ENCODE assay signal across 1 cellular context in the genomic region with DNA sequence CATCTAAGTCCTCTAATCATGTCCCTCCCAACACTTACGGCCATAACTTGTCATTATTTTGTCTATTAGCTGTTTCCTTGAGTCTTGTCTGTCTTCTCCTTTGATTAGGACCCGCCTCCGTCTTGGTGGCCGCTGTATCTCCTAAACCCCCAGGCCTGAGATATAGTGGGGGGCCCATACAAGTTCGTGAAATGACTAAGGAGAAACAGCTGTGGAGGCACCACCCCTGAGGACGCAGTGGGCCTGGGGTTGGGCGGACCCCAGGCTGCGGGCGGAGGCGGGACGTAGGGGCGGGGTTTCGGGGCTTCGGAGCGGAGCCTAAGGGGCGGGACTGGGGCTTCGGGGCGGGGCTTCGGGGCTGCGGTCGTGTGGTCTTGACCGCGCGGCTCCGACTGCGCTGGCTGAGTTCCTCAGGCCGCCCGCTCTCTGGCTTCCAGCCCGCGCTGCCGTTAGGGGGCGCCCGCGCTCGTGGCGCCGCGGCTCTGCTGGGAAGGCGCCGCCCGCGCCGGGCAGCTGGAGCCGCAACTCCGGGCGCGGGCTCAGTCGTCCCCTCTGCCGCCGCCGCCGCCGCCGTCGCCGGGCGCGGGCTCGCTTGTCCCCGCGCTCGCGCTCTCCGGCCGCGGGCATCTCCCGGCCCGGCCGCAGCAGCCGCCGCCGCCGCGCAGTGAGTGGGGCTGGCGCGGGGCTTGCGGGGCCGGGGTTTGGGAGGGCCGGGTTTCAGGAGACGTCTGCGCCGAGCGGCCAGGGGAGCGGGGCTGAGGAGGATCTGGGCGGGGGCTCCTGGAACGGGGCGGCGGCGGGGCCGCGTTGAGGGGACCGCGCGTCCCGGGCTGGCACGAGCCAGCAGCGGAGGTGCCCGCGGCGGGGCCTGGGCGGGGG.
TF ChIP-seq lines count a peak whose summit lies in the region.

TSS of gene KCTD6 (plus strand) at position 591 of the 879 bp plus-strand sequence. CDS start 6,660 bp downstream, outside the sequence.

TF ChIP-seq in K562, 482 proteins besides CTCF, POLR2A, EP300 and RAD21 (continued from another document):
- TF ChIP-seq TSHZ1 (CRISPR knock-in tag; IDR thresholded peaks at IDR 0.05) (no peak), ZNF347 (CRISPR knock-in tag; IDR thresholded peaks at IDR 0.05; ENCODE audit: low read depth) (no peak), MEF2A (IDR thresholded peaks at IDR 0.05; ENCODE audit: control insufficient read depth, low read depth, low read length) (no peak), SIN3A (IDR thresholded peaks at IDR 0.05; ENCODE audit: borderline replicate concordance in 2 of 2, control insufficient read depth in 1 of 2, low read depth in 2 of 2, low read length in 2 of 2) (peak in 1 of 2 experiments; percentile 64; a peak in 1 of 4 replicates), ZKSCAN1 (IDR thresholded peaks at IDR 0.05; ENCODE audit: low read depth, low read length) (no peak), CTCFL (IDR thresholded peaks at IDR 0.05; ENCODE audit: borderline replicate concordance, insufficient read depth, low read depth, low read length, poor library complexity, severe bottlenecking) (peak; percentile 82), CTBP1 (IDR thresholded peaks at IDR 0.05; ENCODE audit: borderline replicate concordance) (peak; percentile 64; the same call in 1 of the 2 replicates), CBX8 (IDR thresholded peaks at IDR 0.05; ENCODE audit: borderline replicate concordance, extremely low read depth, low read depth, low read length, poor library complexity, severe bottlenecking) (no peak), YY1 (IDR thresholded peaks at IDR 0.05; ENCODE audit: borderline replicate concordance in 1 of 3, control insufficient read depth in 1 of 3, extremely low read depth in 1 of 3, insufficient read depth in 3 of 3, insufficient read length in 1 of 3, insufficient replicate concordance in 2 of 3, low read depth in 1 of 3, low read length in 2 of 3) (peak in 2 of 3 experiments; percentile 28 to 61), ZMIZ1 (IDR thresholded peaks at IDR 0.05; ENCODE audit: low read depth in 2 of 2, low read length in 2 of 2) (no peak), NRF1 (conservative IDR thresholded peaks at IDR 0.05 in 1 of 2, IDR thresholded peaks at IDR 0.05 in 1 of 2) (peak in 1 of 2 experiments; percentile 33; a peak in 2 of 4 replicates), HOXB6 (CRISPR knock-in tag; IDR thresholded peaks at IDR 0.05; ENCODE audit: borderline replicate concordance) (no peak), ZNF696 (CRISPR knock-in tag; conservative IDR thresholded peaks at IDR 0.05) (no peak), DPF2 (IDR thresholded peaks at IDR 0.05) (0 out of 2 replicates have a peak, but pooled peaks have one; percentile 40)
- TF ChIP-seq, protein P1, sequence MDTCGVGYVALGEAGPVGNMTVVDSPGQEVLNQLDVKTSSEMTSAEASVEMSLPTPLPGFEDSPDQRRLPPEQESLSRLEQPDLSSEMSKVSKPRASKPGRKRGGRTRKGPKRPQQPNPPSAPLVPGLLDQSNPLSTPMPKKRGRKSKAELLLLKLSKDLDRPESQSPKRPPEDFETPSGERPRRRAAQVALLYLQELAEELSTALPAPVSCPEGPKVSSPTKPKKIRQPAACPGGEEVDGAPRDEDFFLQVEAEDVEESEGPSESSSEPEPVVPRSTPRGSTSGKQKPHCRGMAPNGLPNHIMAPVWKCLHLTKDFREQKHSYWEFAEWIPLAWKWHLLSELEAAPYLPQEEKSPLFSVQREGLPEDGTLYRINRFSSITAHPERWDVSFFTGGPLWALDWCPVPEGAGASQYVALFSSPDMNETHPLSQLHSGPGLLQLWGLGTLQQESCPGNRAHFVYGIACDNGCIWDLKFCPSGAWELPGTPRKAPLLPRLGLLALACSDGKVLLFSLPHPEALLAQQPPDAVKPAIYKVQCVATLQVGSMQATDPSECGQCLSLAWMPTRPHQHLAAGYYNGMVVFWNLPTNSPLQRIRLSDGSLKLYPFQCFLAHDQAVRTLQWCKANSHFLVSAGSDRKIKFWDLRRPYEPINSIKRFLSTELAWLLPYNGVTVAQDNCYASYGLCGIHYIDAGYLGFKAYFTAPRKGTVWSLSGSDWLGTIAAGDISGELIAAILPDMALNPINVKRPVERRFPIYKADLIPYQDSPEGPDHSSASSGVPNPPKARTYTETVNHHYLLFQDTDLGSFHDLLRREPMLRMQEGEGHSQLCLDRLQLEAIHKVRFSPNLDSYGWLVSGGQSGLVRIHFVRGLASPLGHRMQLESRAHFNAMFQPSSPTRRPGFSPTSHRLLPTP (IDR thresholded peaks at IDR 0.05; ENCODE audit: borderline replicate concordance, extremely low read depth, insufficient read length) = no peak
- TF ChIP-seq, protein P2, sequence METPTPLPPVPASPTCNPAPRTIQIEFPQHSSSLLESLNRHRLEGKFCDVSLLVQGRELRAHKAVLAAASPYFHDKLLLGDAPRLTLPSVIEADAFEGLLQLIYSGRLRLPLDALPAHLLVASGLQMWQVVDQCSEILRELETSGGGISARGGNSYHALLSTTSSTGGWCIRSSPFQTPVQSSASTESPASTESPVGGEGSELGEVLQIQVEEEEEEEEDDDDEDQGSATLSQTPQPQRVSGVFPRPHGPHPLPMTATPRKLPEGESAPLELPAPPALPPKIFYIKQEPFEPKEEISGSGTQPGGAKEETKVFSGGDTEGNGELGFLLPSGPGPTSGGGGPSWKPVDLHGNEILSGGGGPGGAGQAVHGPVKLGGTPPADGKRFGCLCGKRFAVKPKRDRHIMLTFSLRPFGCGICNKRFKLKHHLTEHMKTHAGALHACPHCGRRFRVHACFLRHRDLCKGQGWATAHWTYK (CRISPR knock-in tag; IDR thresholded peaks at IDR 0.05) = no peak
- TF ChIP-seq, protein P3, sequence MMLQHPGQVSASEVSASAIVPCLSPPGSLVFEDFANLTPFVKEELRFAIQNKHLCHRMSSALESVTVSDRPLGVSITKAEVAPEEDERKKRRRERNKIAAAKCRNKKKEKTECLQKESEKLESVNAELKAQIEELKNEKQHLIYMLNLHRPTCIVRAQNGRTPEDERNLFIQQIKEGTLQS (IDR thresholded peaks at IDR 0.05) = no peak
- TF ChIP-seq, protein P3 (CRISPR knock-in tag; conservative IDR thresholded peaks at IDR 0.05) = no peak
- TF ChIP-seq, protein P4, sequence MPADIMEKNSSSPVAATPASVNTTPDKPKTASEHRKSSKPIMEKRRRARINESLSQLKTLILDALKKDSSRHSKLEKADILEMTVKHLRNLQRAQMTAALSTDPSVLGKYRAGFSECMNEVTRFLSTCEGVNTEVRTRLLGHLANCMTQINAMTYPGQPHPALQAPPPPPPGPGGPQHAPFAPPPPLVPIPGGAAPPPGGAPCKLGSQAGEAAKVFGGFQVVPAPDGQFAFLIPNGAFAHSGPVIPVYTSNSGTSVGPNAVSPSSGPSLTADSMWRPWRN (IDR thresholded peaks at IDR 0.05; ENCODE audit: low read depth) = no peak
